In genomic region chrX:71298119-71298518, GRCh38 we compare ENCODE assay signal across 24 cellular contexts. TPM values are rescaled to one million over a fixed set of nuclear protein-coding genes. Genes with fewer than 3 reads are reported as not detected.
DNase-seq lines count a peak whose midpoint lies in the region; ATAC-seq, FAIRE-seq and TF ChIP-seq lines count a peak whose summit lies in the region.
"Had no signal": no experiment of that assay in that cellular context is flagged by ENCODE, and none has a peak within 500 bp of the region (broad histone marks: within the 10 kb centered on the region; RNA-seq: fewer than 3 reads in every experiment).

No MANE protein-coding gene starts in this region.

- no peak for DNase-seq in activated T-cell treated with anti-CD3 and anti-CD28 coated beads, Interleukin-2, amount 50 U/mL, for 24 hours
- no peak for DNase-seq in activated T-cell treated with anti-CD3 and anti-CD28 coated beads, Interleukin-2, amount 50 U/mL, for 72 hours
- DNase-seq in A549 (ENCODE audit: low read depth in 1 of 2, low spot score in 1 of 2) (no peak), GM12878 (ENCODE audit: low read depth, low spot score) (no peak), MG63 (no peak), NCI-H526 (lab: John Stamatoyannopoulos, UW) (no peak)
- DNase-seq: 8988T; AML-193; C1 segment of cervical spinal cord; CD8-positive, alpha-beta T cell; DMS153; Kasumi-1; NCI-H1092 treated with DMSO at 0.1 percent for 48 hours; NCI-H1436 treated with DMSO at 0.1 percent for 48 hours; NCI-H2029; NCI-H2171; NCI-H345; NCI-H524; NCI-H82; SJCRH30 had no signal

- TF ChIP-seq EP300 in A549 (IDR thresholded peaks at IDR 0.05) (no peak), GM12878 (IDR thresholded peaks at IDR 0.05; ENCODE audit: borderline replicate concordance in 1 of 2, control insufficient read depth in 1 of 2, low read depth in 2 of 2, low read length in 2 of 2) (no peak)

- SMC1A ChIA-PET in GM12878 (lab: Charles Lee; ENCODE audit: uncharacterized antibody, unreplicated experiment): no interaction called here

- no peaks in the 10 kb centered on the region for H3K9me3 ChIP-seq in A549
- H3K9me3 ChIP-seq in GM12878 (replicated peaks; ENCODE audit: control insufficient read depth, insufficient read depth, low read length): no peaks in the 10 kb centered on the region
- peaks cover 8% of the 10 kb centered on the region for H3K9me3 ChIP-seq in iPS-18c (ENCODE audit: control insufficient read depth, insufficient read depth, low read length)
- H3K9me3 ChIP-seq in MG63: no peaks in the 10 kb centered on the region
- H3K9me3 ChIP-seq: SJCRH30 had no signal

- BruUV-seq in GM12878 (replicated peaks; lab: Mats Ljungman, UMichigan): no TSS peak

- H3K4me3 Mint-ChIP-seq in activated T-cell treated with anti-CD3 and anti-CD28 coated beads, Interleukin-2, amount 50 U/mL, for 24 hours: no peak overlapping the region
- no peak overlapping the region for H3K4me3 Mint-ChIP-seq in activated T-cell treated with anti-CD3 and anti-CD28 coated beads, Interleukin-2, amount 50 U/mL, for 72 hours
- H3K4me3 Mint-ChIP-seq: CD8-positive, alpha-beta T cell had no signal

- intact Hi-C loops in GM12878 (cut with micrococcal nuclease; ENCODE audit: unreplicated experiment): no loop called here

- H3K27me3 ChIP-seq in GM12878 (replicated peaks in 1 of 2; ENCODE audit: control insufficient read depth in 2 of 2, insufficient read depth in 2 of 2, low read length in 1 of 2) (no peaks in the 10 kb centered on the region; a peak in 1 of 4 replicates), MG63 (no peaks in the 10 kb centered on the region)
- H3K27me3 ChIP-seq: SJCRH30 had no signal

- H3K4me3 ChIP-seq in A549 (no peak overlapping the region), GM12878 (no peak overlapping the region), iPS-18c (ENCODE audit: insufficient read depth, low read depth, low read length) (0 out of 2 replicates have a peak overlapping the region, but pooled peaks have one; percentile 3), MG63 (no peak overlapping the region)
- H3K4me3 ChIP-seq: SJCRH30 had no signal

- H3K4me2 ChIP-seq in A549 (no peak overlapping the region), GM12878 (ENCODE audit: control insufficient read depth, insufficient read depth) (no peak overlapping the region)

- TF ChIP-seq RAD21 in A549 (conservative IDR thresholded peaks at IDR 0.05 in 1 of 2, IDR thresholded peaks at IDR 0.05 in 1 of 2) (no peak), GM12878 (IDR thresholded peaks at IDR 0.05; ENCODE audit: insufficient read depth, low read depth, low read length) (no peak)

- H3K27ac Mint-ChIP-seq in activated T-cell treated with anti-CD3 and anti-CD28 coated beads, Interleukin-2, amount 50 U/mL, for 24 hours: peak overlapping the region; percentile 26
- no peak overlapping the region for H3K27ac Mint-ChIP-seq in activated T-cell treated with anti-CD3 and anti-CD28 coated beads, Interleukin-2, amount 50 U/mL, for 72 hours
- H3K27ac Mint-ChIP-seq: CD8-positive, alpha-beta T cell had no signal

- POLR2A ChIA-PET in A549 (lab: Yijun Ruan, JAX): interaction anchor here (0.9 kb wide), 1 partner anchor 15 kb away, joined by 3 read pairs; the partner anchor contains the start of gene NONO
- POLR2A ChIA-PET in GM12878 (lab: Charles Lee): no interaction called here

- H3K9ac ChIP-seq in GM12878 (ENCODE audit: control insufficient read depth, insufficient read depth, low read length): no peak overlapping the region

- peaks cover 88% of the 10 kb centered on the region for H3K36me3 Mint-ChIP-seq in activated T-cell treated with anti-CD3 and anti-CD28 coated beads, Interleukin-2, amount 50 U/mL, for 24 hours (ENCODE audit: low read depth)
- peaks cover 18 to 22% of the 10 kb centered on the region in 2 donors for H3K36me3 Mint-ChIP-seq in activated T-cell treated with anti-CD3 and anti-CD28 coated beads, Interleukin-2, amount 50 U/mL, for 72 hours (ENCODE audit: insufficient read depth in 2 of 2)

- CTCF ChIA-PET in A549 (lab: Yijun Ruan, JAX): interaction anchor here (1.2 kb wide), 1 partner anchor 14 kb away, joined by 5 read pairs; the partner anchor contains the start of gene NONO
- CTCF ChIA-PET in GM12878 (lab: Yijun Ruan, JAX): no interaction called here

- no peak for TF ChIP-seq POLR2A in A549 (IDR thresholded peaks at IDR 0.05; ENCODE audit: low read length)
- no peak for TF ChIP-seq POLR2A in GM12878 (IDR thresholded peaks at IDR 0.05; ENCODE audit: low read depth, low read length)

- peaks cover 19% of the 10 kb centered on the region for H3K4me1 Mint-ChIP-seq in activated T-cell treated with anti-CD3 and anti-CD28 coated beads, Interleukin-2, amount 50 U/mL, for 24 hours (ENCODE audit: low read depth)
- H3K4me1 Mint-ChIP-seq in activated T-cell treated with anti-CD3 and anti-CD28 coated beads, Interleukin-2, amount 50 U/mL, for 72 hours (ENCODE audit: low read depth): peaks cover 17% of the 10 kb centered on the region

- RAD21 ChIA-PET in GM12878 (lab: Charles Lee; ENCODE audit: unreplicated experiment): no interaction called here

- FAIRE-seq in A549 (lab: Jason Lieb, UNC): no peak
- FAIRE-seq in GM12878 (lab: Jason Lieb, UNC): no peak
- FAIRE-seq: G401.6 had no signal

- no peaks in the 10 kb centered on the region for H4K20me1 ChIP-seq in GM12878 (ENCODE audit: control insufficient read depth, insufficient read depth)

- H3K4me1 ChIP-seq in A549 (no peaks in the 10 kb centered on the region), GM12878 (ENCODE audit: control insufficient read depth, insufficient read depth, low read length) (no peaks in the 10 kb centered on the region)

- TF ChIP-seq CTCF in A549 (IDR thresholded peaks at IDR 0.05) (no peak), GM12878 (IDR thresholded peaks at IDR 0.05 in 2 of 3, conservative IDR thresholded peaks at IDR 0.05 in 1 of 3; ENCODE audit: control insufficient read depth in 2 of 3, extremely low read depth in 1 of 3, insufficient read depth in 1 of 3, low read depth in 3 of 3, low read length in 3 of 3) (no peak)

- in situ Hi-C loops in GM12878 (cut with MboI): no loop called here

- no peaks in the 10 kb centered on the region for H3K79me2 ChIP-seq in GM12878 (ENCODE audit: control insufficient read depth, insufficient read depth, low read length)

- peaks cover 17% of the 10 kb centered on the region for H3K27me3 Mint-ChIP-seq in activated T-cell treated with anti-CD3 and anti-CD28 coated beads, Interleukin-2, amount 50 U/mL, for 24 hours
- H3K27me3 Mint-ChIP-seq in activated T-cell treated with anti-CD3 and anti-CD28 coated beads, Interleukin-2, amount 50 U/mL, for 72 hours (ENCODE audit: low read depth): peaks cover 14% of the 10 kb centered on the region

- no peak for ATAC-seq in activated T-cell treated with anti-CD3 and anti-CD28 coated beads, Interleukin-2, amount 50 U/mL, for 72 hours (replicated peaks in 1 of 2)
- ATAC-seq in A549 (no peak), GM12878 (no peak), GM18870 (IDR thresholded peaks at IDR 0.05; ENCODE audit: unreplicated experiment) (no peak)
- ATAC-seq: CD8-positive, alpha-beta T cell; Panc1 had no signal

- peaks cover 0 to 12% of the 10 kb centered on the region in 2 experiments for H3K36me3 ChIP-seq in GM12878 (ENCODE audit: control insufficient read depth in 2 of 2, insufficient read depth in 2 of 2, low read length in 1 of 2)
- peaks cover 58% of the 10 kb centered on the region for H3K36me3 ChIP-seq in MG63

- H3K27ac ChIP-seq in A549 (no peak overlapping the region), GM12878 (ENCODE audit: control insufficient read depth, insufficient read depth) (no peak overlapping the region)
- H3K27ac ChIP-seq: SJCRH30 had no signal

- no peaks in the 10 kb centered on the region for H3K9me3 Mint-ChIP-seq in activated T-cell treated with anti-CD3 and anti-CD28 coated beads, Interleukin-2, amount 50 U/mL, for 24 hours
- no peaks in the 10 kb centered on the region for H3K9me3 Mint-ChIP-seq in activated T-cell treated with anti-CD3 and anti-CD28 coated beads, Interleukin-2, amount 50 U/mL, for 72 hours
- H3K9me3 Mint-ChIP-seq: CD8-positive, alpha-beta T cell had no signal

- no peak overlapping the region for H2AFZ ChIP-seq in GM12878 (ENCODE audit: control insufficient read depth, low read depth, low read length)

- 88% methylated on average over 3 of the region's 3 CpGs for WGBS in A549 (ENCODE audit: missing lambda C conversion rate)
- WGBS in GM12878 (ENCODE audit: insufficient coverage, insufficient replicate concordance, low lambda C conversion rate, missing lambda C conversion rate): 34% methylated on average over 3 of the region's 3 CpGs

RNA-seq across cellular contexts. Expression of gene ITGB1BP2, which starts 3.4 kb away (rescaled TPM):
- 1 to 10 TPM; 6.9 to 7.4 TPM for total RNA-seq in activated T-cell treated with anti-CD3 and anti-CD28 coated beads, Interleukin-2, amount 50 U/mL, for 72 hours
- polyA plus RNA-seq in A549 (2011; rRNA removed) (3.1 and 3.6 TPM in 2 replicates), A549 (2017; fragmentation: RNase III; extraction: RNeasy Plus Mini Kit Qiagen cat#74134 plus additional on column Dnase treatment) (1.4 to 2.4 TPM (median 2.0 TPM) in 3 replicates), GM12878 (2011; rRNA removed) (2.9 and 3.3 TPM in 2 replicates), GM12878 (2014; fragmentation: Illumina TruSeq; extraction: Trizol) (1.0 and 1.6 TPM in 2 replicates), GM12878 (2014; fragmentation: Nextera tagmentation; extraction: Ambion mirVana) (1 to 10 TPM in 1 of 2 experiments, under 1 TPM in 1; 0.50 to 1.3 TPM), GM12878 (2014; rRNA removed) (2.3 and 3.1 TPM in 2 replicates), GM12878 (2016; fragmentation: Nextera tagmentation; extraction: Ambion mirVana) (under 1 TPM; 0.55 to 0.82 TPM)
- 1.7 and 1.9 TPM in 2 replicates for polyA plus RNA-seq in A549 (2012; cell fraction: cytosol; rRNA removed)
- polyA plus RNA-seq in A549 (2012; cell fraction: nucleus; rRNA removed): 10.4 and 17.5 TPM in 2 replicates
- 3.4 and 5.0 TPM in 2 replicates for polyA minus RNA-seq in A549 (2011; rRNA and poly(A)+ RNA removed)
- 16.3 and 21.8 TPM in 2 replicates for total RNA-seq in GM12878 (2013; cell fraction: nucleolus; rRNA removed)
- total RNA-seq in GM12878 (2014; rRNA removed) (2.1 and 2.3 TPM in 2 replicates), GM12878 (2014; rRNA removed; fragmentation: Illumina TruSeq; extraction: Trizol) (1.8 TPM in 2 replicates), GM12878 (2021) (2.0 and 2.2 TPM in 2 replicates)
- 1.8 TPM for polyA plus RNA-seq in GM12878 (2011; ENCODE audit: low read depth)
- 1.8 and 1.9 TPM in 2 replicates for polyA plus RNA-seq in GM12878 (2011; cell fraction: cytosol; rRNA removed)
- 18.5 and 22.1 TPM in 2 replicates for polyA plus RNA-seq in GM12878 (2011; cell fraction: nucleus; rRNA removed)
- 1.6 and 2.3 TPM in 2 replicates for polyA plus RNA-seq in GM12878 (2012)
- polyA minus RNA-seq in GM12878 (2011; rRNA and poly(A)+ RNA removed): 5.6 and 6.7 TPM in 2 replicates
- polyA minus RNA-seq in GM12878 (2011; cell fraction: cytosol; rRNA and poly(A)+ RNA removed): 0.83 TPM in 1 of 2 replicates, not detected in the other
- polyA minus RNA-seq in GM12878 (2011; cell fraction: nucleus; rRNA and poly(A)+ RNA removed): 5.2 and 15.5 TPM in 2 replicates
- 0.86 and 0.92 TPM in 2 replicates for total RNA-seq in MG63 (2014; rRNA removed; shearing (Covaris generic); ENCODE audit: low replicate concordance)

RNA-seq across cellular contexts. Expression of gene NONO, which starts 14.7 kb away (rescaled TPM):
- 100 to 1,000 TPM; 539 to 564 TPM for total RNA-seq in activated T-cell treated with anti-CD3 and anti-CD28 coated beads, Interleukin-2, amount 50 U/mL, for 72 hours
- polyA plus RNA-seq in A549 (2011; rRNA removed) (362 and 631 TPM in 2 replicates), A549 (2017; fragmentation: RNase III; extraction: RNeasy Plus Mini Kit Qiagen cat#74134 plus additional on column Dnase treatment) (384 to 405 TPM (median 403 TPM) in 3 replicates), GM12878 (2011; rRNA removed) (329 and 505 TPM in 2 replicates), GM12878 (2014; fragmentation: Illumina TruSeq; extraction: Trizol) (484 and 509 TPM in 2 replicates), GM12878 (2014; fragmentation: Nextera tagmentation; extraction: Ambion mirVana) (100 to 1,000 TPM; 206 to 359 TPM), GM12878 (2014; rRNA removed) (312 and 313 TPM in 2 replicates), GM12878 (2016; fragmentation: Nextera tagmentation; extraction: Ambion mirVana) (100 to 1,000 TPM; 350 to 371 TPM)
- polyA plus RNA-seq in A549 (2012; cell fraction: cytosol; rRNA removed): 245 and 286 TPM in 2 replicates
- polyA plus RNA-seq in A549 (2012; cell fraction: nucleus; rRNA removed): 271 and 435 TPM in 2 replicates
- 471 and 547 TPM in 2 replicates for polyA minus RNA-seq in A549 (2011; rRNA and poly(A)+ RNA removed)
- 394 and 421 TPM in 2 replicates for total RNA-seq in GM12878 (2013; cell fraction: nucleolus; rRNA removed)
- total RNA-seq in GM12878 (2014; rRNA removed) (376 and 404 TPM in 2 replicates), GM12878 (2014; rRNA removed; fragmentation: Illumina TruSeq; extraction: Trizol) (418 and 433 TPM in 2 replicates), GM12878 (2021) (395 and 417 TPM in 2 replicates)
- 222 TPM for polyA plus RNA-seq in GM12878 (2011; ENCODE audit: low read depth)
- 404 and 494 TPM in 2 replicates for polyA plus RNA-seq in GM12878 (2011; cell fraction: cytosol; rRNA removed)
- polyA plus RNA-seq in GM12878 (2011; cell fraction: nucleus; rRNA removed): 466 and 564 TPM in 2 replicates
- 264 and 294 TPM in 2 replicates for polyA plus RNA-seq in GM12878 (2012)
- 304 and 385 TPM in 2 replicates for polyA minus RNA-seq in GM12878 (2011; rRNA and poly(A)+ RNA removed)
- polyA minus RNA-seq in GM12878 (2011; cell fraction: cytosol; rRNA and poly(A)+ RNA removed): 130 and 170 TPM in 2 replicates
- polyA minus RNA-seq in GM12878 (2011; cell fraction: nucleus; rRNA and poly(A)+ RNA removed): 66.3 and 122 TPM in 2 replicates
- 471 and 489 TPM in 2 replicates for total RNA-seq in MG63 (2014; rRNA removed; shearing (Covaris generic); ENCODE audit: low replicate concordance)

RNA-seq across cellular contexts. Expression of gene ZMYM3, which starts 44.2 kb away (rescaled TPM):
- total RNA-seq in activated T-cell treated with anti-CD3 and anti-CD28 coated beads, Interleukin-2, amount 50 U/mL, for 72 hours: 10 to 100 TPM; 26.9 to 36.1 TPM
- polyA plus RNA-seq in A549 (2011; rRNA removed): 18.8 and 23.2 TPM in 2 replicates
- polyA plus RNA-seq in A549 (2012; cell fraction: cytosol; rRNA removed): 15.6 and 20.2 TPM in 2 replicates
- polyA plus RNA-seq in A549 (2012; cell fraction: nucleus; rRNA removed): 35.2 and 42.2 TPM in 2 replicates
- 16.5 to 22.0 TPM (median 19.1 TPM) in 3 replicates for polyA plus RNA-seq in A549 (2017; fragmentation: RNase III; extraction: RNeasy Plus Mini Kit Qiagen cat#74134 plus additional on column Dnase treatment)
- 51.9 and 55.1 TPM in 2 replicates for polyA minus RNA-seq in A549 (2011; rRNA and poly(A)+ RNA removed)
- 51.1 and 53.3 TPM in 2 replicates for total RNA-seq in GM12878 (2013; cell fraction: nucleolus; rRNA removed)
- 12.6 and 14.5 TPM in 2 replicates for total RNA-seq in GM12878 (2014; rRNA removed)
- 9.9 and 10.1 TPM in 2 replicates for total RNA-seq in GM12878 (2014; rRNA removed; fragmentation: Illumina TruSeq; extraction: Trizol)
- total RNA-seq in GM12878 (2021): 27.4 and 28.1 TPM in 2 replicates
- 13.6 TPM for polyA plus RNA-seq in GM12878 (2011; ENCODE audit: low read depth)
- 9.0 and 19.6 TPM in 2 replicates for polyA plus RNA-seq in GM12878 (2011; rRNA removed)
- 22.3 and 26.0 TPM in 2 replicates for polyA plus RNA-seq in GM12878 (2011; cell fraction: cytosol; rRNA removed)
- 80.6 and 110 TPM in 2 replicates for polyA plus RNA-seq in GM12878 (2011; cell fraction: nucleus; rRNA removed)
- 18.0 and 22.7 TPM in 2 replicates for polyA plus RNA-seq in GM12878 (2012)
- 18.6 and 20.3 TPM in 2 replicates for polyA plus RNA-seq in GM12878 (2014; fragmentation: Illumina TruSeq; extraction: Trizol)
- polyA plus RNA-seq in GM12878 (2014; fragmentation: Nextera tagmentation; extraction: Ambion mirVana): 1 to 10 TPM; 2.3 to 5.1 TPM
- polyA plus RNA-seq in GM12878 (2014; rRNA removed): 19.8 and 20.0 TPM in 2 replicates
- 1 to 10 TPM; 9.6 to 10.0 TPM for polyA plus RNA-seq in GM12878 (2016; fragmentation: Nextera tagmentation; extraction: Ambion mirVana)
- polyA minus RNA-seq in GM12878 (2011; rRNA and poly(A)+ RNA removed): 23.0 and 27.0 TPM in 2 replicates
- polyA minus RNA-seq in GM12878 (2011; cell fraction: cytosol; rRNA and poly(A)+ RNA removed): 14.2 and 15.6 TPM in 2 replicates
- 22.5 and 27.5 TPM in 2 replicates for polyA minus RNA-seq in GM12878 (2011; cell fraction: nucleus; rRNA and poly(A)+ RNA removed)
- 2.7 and 10.0 TPM in 2 replicates for total RNA-seq in MG63 (2014; rRNA removed; shearing (Covaris generic); ENCODE audit: low replicate concordance)
